In the genomic region with DNA sequence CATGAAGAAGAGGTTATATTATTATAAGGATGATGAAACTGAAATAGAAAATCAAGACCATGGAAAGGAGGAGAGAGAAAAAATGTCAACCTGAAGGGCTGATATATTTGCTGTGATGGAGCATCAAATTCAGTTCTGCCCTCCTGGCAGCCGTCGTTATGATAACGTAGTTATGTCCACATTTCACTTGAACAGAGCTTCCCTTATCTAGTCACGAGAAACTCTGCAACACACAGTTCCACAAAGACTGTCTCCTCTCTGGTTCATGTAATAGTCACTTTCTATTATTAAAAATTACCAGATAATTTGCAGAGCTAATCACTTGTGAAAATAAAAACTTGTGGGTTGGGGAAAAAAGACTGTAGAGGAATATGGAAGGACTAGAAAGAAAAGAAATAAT, we compare ENCODE assay signal across 27 cellular contexts. TPM values are rescaled to one million over a fixed set of nuclear protein-coding genes. Genes with fewer than 3 reads are reported as not detected.
A peak's percentile ranks its signal among the peaks of the same experiment; 100 is the strongest.
DNase-seq lines count a peak whose midpoint lies in the region; ATAC-seq, FAIRE-seq and TF ChIP-seq lines count a peak whose summit lies in the region.
"Had no signal": no experiment of that assay in that cellular context is flagged by ENCODE, and none has a peak within 500 bp of the region (broad histone marks: within the 10 kb centered on the region; RNA-seq: fewer than 3 reads in every experiment).

No MANE protein-coding gene starts in this region.

- no peak for TF ChIP-seq CTCF in heart right ventricle (IDR thresholded peaks at IDR 0.05)
- no peak for TF ChIP-seq CTCF in keratinocyte (optimal IDR thresholded peaks at IDR 0.05 in 1 of 3, IDR thresholded peaks at IDR 0.05 in 1 of 3, conservative IDR thresholded peaks at IDR 0.05 in 1 of 3; ENCODE audit: extremely low read depth in 1 of 3, insufficient read depth in 2 of 3, low read length in 3 of 3)
- TF ChIP-seq CTCF in omental fat pad (IDR thresholded peaks at IDR 0.05): no peak

- H3K4me3 ChIP-seq in heart right ventricle (no peak overlapping the region), keratinocyte (ENCODE audit: control insufficient read depth in 2 of 3, extremely low read depth in 1 of 3, insufficient read depth in 2 of 3, low read depth in 1 of 3, low read length in 3 of 3) (no peak overlapping the region)
- H3K4me3 ChIP-seq: BLaER1 treated with 17β-estradiol and CSF1 and Interleukin-3, amounts not matched to agents 10 nM and 100 nM; GM23248; PC-9 had no signal

- no peak overlapping the region for H2AFZ ChIP-seq in keratinocyte (ENCODE audit: control insufficient read depth, low read length)
- H2AFZ ChIP-seq: GM23248, PC-9 had no signal

- H3K36me3 ChIP-seq in heart right ventricle (no peaks in the 10 kb centered on the region), keratinocyte (ENCODE audit: control insufficient read depth in 2 of 2, extremely low read depth in 1 of 2, insufficient read depth in 2 of 2, low read length in 2 of 2) (no peaks in the 10 kb centered on the region)
- H3K36me3 ChIP-seq: BLaER1 treated with 17β-estradiol and CSF1 and Interleukin-3, amounts not matched to agents 10 nM and 100 nM had no signal

- H3K9me3 ChIP-seq in heart right ventricle (no peaks in the 10 kb centered on the region), keratinocyte (ENCODE audit: control insufficient read depth, low read depth, low read length) (no peaks in the 10 kb centered on the region)
- H3K9me3 ChIP-seq: BLaER1 treated with 17β-estradiol and CSF1 and Interleukin-3, amounts not matched to agents 10 nM and 100 nM had no signal

- ATAC-seq in Right ventricle myocardium inferior: peak; percentile 64
- ATAC-seq in heart right ventricle: peak in 7 of 8 donors; percentile 43 to 91 (median 75)
- ATAC-seq in omental fat pad (ENCODE audit: low FRiP score): no peak
- ATAC-seq: HepG2 had no signal

- H4K20me1 ChIP-seq in keratinocyte (ENCODE audit: control insufficient read depth, extremely low read depth, insufficient read depth, low read length): no peaks in the 10 kb centered on the region
- H4K20me1 ChIP-seq: BLaER1 treated with 17β-estradiol and CSF1 and Interleukin-3, amounts not matched to agents 10 nM and 100 nM had no signal

- no peak overlapping the region for H3K4me2 ChIP-seq in keratinocyte (ENCODE audit: control insufficient read depth, extremely low read depth, insufficient read depth, low read depth, low read length)
- H3K4me2 ChIP-seq: BLaER1 treated with 17β-estradiol and CSF1 and Interleukin-3, amounts not matched to agents 10 nM and 100 nM; PC-9 had no signal

- H3K27me3 ChIP-seq in heart right ventricle: no peaks in the 10 kb centered on the region
- no peaks in the 10 kb centered on the region for H3K27me3 ChIP-seq in keratinocyte (ENCODE audit: control insufficient read depth, extremely low read depth, insufficient read depth, low read length)
- H3K27me3 ChIP-seq: BLaER1 treated with 17β-estradiol and CSF1 and Interleukin-3, amounts not matched to agents 10 nM and 100 nM had no signal

- no peak for DNase-seq in Right ventricle myocardium inferior (ENCODE audit: missing footprints)
- no peak for DNase-seq in cardiac septum (ENCODE audit: low spot score)
- peak in 1 of 2 donors; percentile 29 for DNase-seq in heart right ventricle
- no peak for DNase-seq in keratinocyte (ENCODE audit: low read depth, low spot score)
- DNase-seq in omental fat pad (ENCODE audit: low spot score): no peak
- no peak for DNase-seq in NCI-H226
- DNase-seq in activated CD4-positive, alpha-beta T cell treated with anti-CD3 and anti-CD28 coated beads, Interleukin-2, amount 50 U/mL, for 48 hours: no peak
- DNase-seq: 8988T; CD4-positive, alpha-beta memory T cell; COR-L47; DMS53; GM23248; H7; Karpas-422; NCI-H1092; NCI-H1417 treated with DMSO at 0.1 percent for 48 hours; NCI-H1694 treated with DMSO at 0.1 percent for 48 hours; NCI-H2081; NCI-H2171 treated with DMSO at 0.1 percent for 48 hours; NCI-H524 treated with DMSO at 0.1 percent for 48 hours; NCI-H82; NK-92 treated with Interleukin-12 subunit alpha and Interleukin-12 subunit beta, amount 100 ng/mL, for 24 hours; PC-9; SHP77 had no signal

- intact Hi-C loops in Right ventricle myocardium inferior (cut with DNase I) (no loop called here), cardiac septum (cut with DNase I) (no loop called here), heart right ventricle (cut with DNase I) (no loop called here)

- no peaks in the 10 kb centered on the region for H3K9me1 ChIP-seq in keratinocyte (ENCODE audit: control insufficient read depth, extremely low read depth, insufficient read depth, low read length)

- H3K79me2 ChIP-seq in keratinocyte (ENCODE audit: control insufficient read depth, insufficient read depth, low read length): no peaks in the 10 kb centered on the region

- H3K27ac ChIP-seq in heart right ventricle (peak overlapping the region in 6 of 10 donors; percentile 18 to 76 (median 62)), keratinocyte (ENCODE audit: control insufficient read depth, insufficient read depth, low read length) (no peak overlapping the region)
- H3K27ac ChIP-seq: BLaER1 treated with 17β-estradiol and CSF1 and Interleukin-3, amounts not matched to agents 10 nM and 100 nM; GM23248; PC-9 had no signal

- H3K9ac ChIP-seq in keratinocyte (ENCODE audit: control insufficient read depth, extremely low read depth, insufficient read depth, low read length): no peak overlapping the region
- H3K9ac ChIP-seq: BLaER1 treated with 17β-estradiol and CSF1 and Interleukin-3, amounts not matched to agents 10 nM and 100 nM; GM23248 had no signal

- dilution Hi-C loops in keratinocyte (cut with MboI; ENCODE audit: extremely low pct_ligation_motif_present, low sequenced_read_pairs): no loop called here

- H3K4me1 ChIP-seq in heart right ventricle (peaks cover 0 to 31% (median 6%) of the 10 kb centered on the region in 9 donors), keratinocyte (ENCODE audit: control insufficient read depth, extremely low read depth, insufficient read depth, low read length) (no peaks in the 10 kb centered on the region)

- peak; percentile 20 for FAIRE-seq in keratinocyte (lab: Jason Lieb, UNC)
- FAIRE-seq: G401.6, HepG2 had no signal

- WGBS in heart right ventricle, 2 donors: 41% methylated on average over 4 of the region's 4 CpGs

RNA-seq across cellular contexts. Expression of a gene that starts 19.5 kb away (rescaled TPM):
- total RNA-seq in Right ventricle myocardium inferior (58.2 TPM), cardiac septum (75.3 TPM), heart right ventricle (10 to 100 TPM; 54.1 to 77.7 (median 60.2) TPM), omental fat pad (100 to 1,000 TPM; 133 to 180 (median 139) TPM)
- polyA plus RNA-seq in heart right ventricle (10 to 100 TPM; 22.6 to 49.0 TPM), keratinocyte (70.9 to 92.1 TPM (median 89.1 TPM) in 3 replicates)
- 60.1 TPM for polyA plus RNA-seq in keratinocyte (2011; ENCODE audit: low read depth)
- 54.0 and 93.4 TPM in 2 replicates for polyA plus RNA-seq in keratinocyte (2011; cell fraction: cytosol; rRNA removed)
- 106 and 135 TPM in 2 replicates for polyA plus RNA-seq in keratinocyte (2011; cell fraction: nucleus; rRNA removed)
- 43.3 and 53.3 TPM in 2 replicates for polyA plus RNA-seq in keratinocyte (2012; ENCODE audit: low replicate concordance)
- 41.3 to 155 TPM (median 84.3 TPM) in 3 replicates for polyA minus RNA-seq in keratinocyte
- polyA minus RNA-seq in keratinocyte (2011; cell fraction: cytosol; rRNA and poly(A)+ RNA removed): 41.4 TPM
- 83.4 and 167 TPM in 2 replicates for polyA minus RNA-seq in keratinocyte (2011; cell fraction: nucleus; rRNA and poly(A)+ RNA removed)
